ENCODE assay signal across 12 cellular contexts in the genomic region with DNA sequence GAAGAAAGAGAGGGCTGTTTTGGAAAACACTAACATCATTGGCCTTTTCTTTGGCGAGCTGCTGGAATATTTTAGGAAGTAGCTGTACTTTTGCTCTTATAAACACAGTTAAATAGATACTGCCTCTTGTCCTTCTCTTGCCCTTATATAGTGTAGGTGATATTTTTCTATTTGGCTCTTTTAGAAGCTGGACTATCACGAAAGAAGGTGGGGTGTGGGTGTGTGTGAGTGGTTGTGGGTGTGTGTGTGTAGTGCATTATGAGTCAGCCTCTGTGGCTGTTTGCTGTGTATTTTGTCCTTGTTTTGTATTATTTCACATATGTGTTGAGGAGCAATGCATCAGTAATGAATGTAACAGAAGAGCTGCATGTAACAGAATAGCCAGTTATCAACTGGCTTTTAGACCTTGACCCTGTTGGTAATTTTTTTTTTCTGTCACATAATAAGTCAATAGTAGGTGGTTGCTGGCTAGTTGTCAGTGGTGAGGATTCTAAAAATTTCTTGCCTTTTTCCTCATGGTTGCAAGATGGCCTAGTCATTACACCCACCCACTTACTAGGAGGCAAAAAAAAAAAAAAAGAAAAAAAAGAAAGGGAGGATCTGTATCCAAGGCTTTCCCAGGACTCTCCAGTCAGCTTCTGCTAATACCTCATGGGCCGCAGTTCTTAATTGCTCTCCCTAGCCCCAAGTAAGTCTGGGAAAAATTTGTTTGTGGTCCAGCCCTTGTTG. TPM values are rescaled to one million over a fixed set of nuclear protein-coding genes. Genes with fewer than 3 reads are reported as not detected.
A peak's percentile ranks its signal among the peaks of the same experiment; 100 is the strongest.
DNase-seq lines count a peak whose midpoint lies in the region; ATAC-seq and TF ChIP-seq lines count a peak whose summit lies in the region.
"Had no signal": no experiment of that assay in that cellular context is flagged by ENCODE, and none has a peak within 500 bp of the region (broad histone marks: within the 10 kb centered on the region; RNA-seq: fewer than 3 reads in every experiment).

No MANE protein-coding gene starts in this region.

- H3K9me3 ChIP-seq in OCI-LY7 (ENCODE audit: low read length) = no peaks in the 10 kb centered on the region

- H3K27ac Mint-ChIP-seq in stimulated activated naive CD8-positive, alpha-beta T cell treated with anti-CD3 and anti-CD28 coated beads, Interleukin-15, amount 100 ng/mL, for 72 hours = peak overlapping the region in 1 of 2 donors; percentile 89
- H3K27ac Mint-ChIP-seq in nephron progenitor cell = peak overlapping the region; percentile 38
- H3K27ac Mint-ChIP-seq: stimulated activated naive CD8-positive, alpha-beta T cell treated with anti-CD3 and anti-CD28 coated beads, Interleukin-15, Interleukin-2, amounts not matched to agents 100 ng/mL and 50 ng/mL, for 24 hours had no signal

- ATAC-seq in stimulated activated naive CD8-positive, alpha-beta T cell treated with anti-CD3 and anti-CD28 coated beads, Interleukin-15, amount 100 ng/mL, for 72 hours = peak; percentile 42
- ATAC-seq in stimulated activated naive CD8-positive, alpha-beta T cell treated with anti-CD3 and anti-CD28 coated beads, Interleukin-15, Interleukin-2, amounts not matched to agents 100 U/mL and 50 U/mL, for 24 hours = no peak
- ATAC-seq in GM21515 (IDR thresholded peaks at IDR 0.05; ENCODE audit: unreplicated experiment) (no peak), HG03108 (IDR thresholded peaks at IDR 0.05; ENCODE audit: unreplicated experiment) (no peak), GM21381 (IDR thresholded peaks at IDR 0.05; ENCODE audit: unreplicated experiment) (no peak)

- H3K27me3 Mint-ChIP-seq in stimulated activated naive CD8-positive, alpha-beta T cell treated with anti-CD3 and anti-CD28 coated beads, Interleukin-15, amount 100 ng/mL, for 72 hours = no peaks in the 10 kb centered on the region
- H3K27me3 Mint-ChIP-seq in nephron progenitor cell (ENCODE audit: low read depth, poor library complexity) = peaks cover 4% of the 10 kb centered on the region
- H3K27me3 Mint-ChIP-seq: central memory CD8-positive, alpha-beta T cell; stimulated activated naive CD8-positive, alpha-beta T cell treated with anti-CD3 and anti-CD28 coated beads, Interleukin-15, Interleukin-2, amounts not matched to agents 100 ng/mL and 50 ng/mL, for 24 hours had no signal

- DNase-seq in stimulated activated naive CD8-positive, alpha-beta T cell treated with anti-CD3 and anti-CD28 coated beads, Interleukin-15, amount 100 ng/mL, for 72 hours = no peak
- no peak for DNase-seq in stimulated activated naive CD8-positive, alpha-beta T cell treated with anti-CD3 and anti-CD28 coated beads, Interleukin-15, Interleukin-2, amounts not matched to agents 100 U/mL and 50 U/mL, for 24 hours
- DNase-seq in epithelial cell of esophagus (ENCODE audit: low read depth) = peak; percentile 32
- DNase-seq in nephron progenitor cell = no peak
- DNase-seq in OCI-LY7 (ENCODE audit: low spot score) = no peak
- DNase-seq: NCI-H2171 had no signal

- POLR2A ChIA-PET in OCI-LY7 (lab: Charles Lee) = interaction anchor here (0.6 kb wide), 1 partner anchor 1707 kb away, joined by 3 read pairs; no protein-coding TSS in a partner anchor

- H3K4me3 ChIP-seq in epithelial cell of esophagus (ENCODE audit: low read length) (no peak overlapping the region), OCI-LY7 (ENCODE audit: low read depth, low read length, poor library complexity, severe bottlenecking) (no peak overlapping the region)
- H3K4me3 ChIP-seq: SK-N-MC had no signal

- H3K36me3 Mint-ChIP-seq in nephron progenitor cell (ENCODE audit: low read depth) = peaks cover 17% of the 10 kb centered on the region

- intact Hi-C loops in OCI-LY7 (cut with micrococcal nuclease; ENCODE audit: unreplicated experiment) = no loop called here

- no peaks in the 10 kb centered on the region for H3K36me3 ChIP-seq in OCI-LY7 (ENCODE audit: insufficient read depth, low read length)

- no peak overlapping the region for H3K4me3 Mint-ChIP-seq in stimulated activated naive CD8-positive, alpha-beta T cell treated with anti-CD3 and anti-CD28 coated beads, Interleukin-15, amount 100 ng/mL, for 72 hours
- no peak overlapping the region for H3K4me3 Mint-ChIP-seq in nephron progenitor cell
- H3K4me3 Mint-ChIP-seq: central memory CD8-positive, alpha-beta T cell; stimulated activated naive CD8-positive, alpha-beta T cell treated with anti-CD3 and anti-CD28 coated beads, Interleukin-15, Interleukin-2, amounts not matched to agents 100 ng/mL and 50 ng/mL, for 24 hours had no signal

- BruUV-seq in OCI-LY7 (replicated peaks; lab: Mats Ljungman, UMichigan) = no TSS peak

- TF ChIP-seq CTCF in epithelial cell of esophagus (IDR thresholded peaks at IDR 0.05; ENCODE audit: insufficient read depth, low read depth, low read length, missing control alignments) (no peak), nephron progenitor cell (IDR thresholded peaks at IDR 0.05) (no peak), OCI-LY7 (conservative IDR thresholded peaks at IDR 0.05; ENCODE audit: low read length) (no peak)

- no peaks in the 10 kb centered on the region for H4K20me1 ChIP-seq in OCI-LY7 (ENCODE audit: insufficient read depth, low read length)

- H3K27ac ChIP-seq in OCI-LY7 (ENCODE audit: low read depth, low read length, poor library complexity, severe bottlenecking) = no peak overlapping the region
- H3K27ac ChIP-seq: SK-N-MC had no signal

- no peak overlapping the region for H3K4me2 ChIP-seq in OCI-LY7 (ENCODE audit: low read length)

- no peaks in the 10 kb centered on the region for H3K9me2 ChIP-seq in OCI-LY7 (ENCODE audit: insufficient read depth, low read length)

- peaks cover 10% of the 10 kb centered on the region for H3K4me1 Mint-ChIP-seq in stimulated activated naive CD8-positive, alpha-beta T cell treated with anti-CD3 and anti-CD28 coated beads, Interleukin-15, amount 100 ng/mL, for 72 hours
- peaks cover 38% of the 10 kb centered on the region for H3K4me1 Mint-ChIP-seq in nephron progenitor cell

- H2AFZ ChIP-seq in OCI-LY7 (ENCODE audit: low read length) = no peak overlapping the region; the same call in 1 of the 2 replicates

- CTCF ChIA-PET in OCI-LY7 (lab: Charles Lee; ENCODE audit: unreplicated experiment) = no interaction called here

- no peaks in the 10 kb centered on the region for H3K9me3 Mint-ChIP-seq in stimulated activated naive CD8-positive, alpha-beta T cell treated with anti-CD3 and anti-CD28 coated beads, Interleukin-15, amount 100 ng/mL, for 72 hours
- H3K9me3 Mint-ChIP-seq in nephron progenitor cell = no peaks in the 10 kb centered on the region
- H3K9me3 Mint-ChIP-seq: central memory CD8-positive, alpha-beta T cell; stimulated activated naive CD8-positive, alpha-beta T cell treated with anti-CD3 and anti-CD28 coated beads, Interleukin-15, Interleukin-2, amounts not matched to agents 100 ng/mL and 50 ng/mL, for 24 hours had no signal

- H3K4me1 ChIP-seq in OCI-LY7 (ENCODE audit: insufficient read depth, low read length, poor library complexity, severe bottlenecking) = no peaks in the 10 kb centered on the region

- no peaks in the 10 kb centered on the region for H3K79me2 ChIP-seq in OCI-LY7 (ENCODE audit: insufficient read depth, low read depth, low read length)

RNA-seq across cellular contexts. Expression of a gene that starts 23.8 kb away (rescaled TPM):
- 0.23 TPM in 1 of 2 replicates, not detected in the other for total RNA-seq in OCI-LY7 (2014; rRNA removed; shearing (Covaris generic))
- total RNA-seq in OCI-LY7 (2022) = 0.11 and 0.24 TPM in 2 replicates
